Comparison of ENCODE assay signal across 23 cellular contexts in the genomic region with DNA sequence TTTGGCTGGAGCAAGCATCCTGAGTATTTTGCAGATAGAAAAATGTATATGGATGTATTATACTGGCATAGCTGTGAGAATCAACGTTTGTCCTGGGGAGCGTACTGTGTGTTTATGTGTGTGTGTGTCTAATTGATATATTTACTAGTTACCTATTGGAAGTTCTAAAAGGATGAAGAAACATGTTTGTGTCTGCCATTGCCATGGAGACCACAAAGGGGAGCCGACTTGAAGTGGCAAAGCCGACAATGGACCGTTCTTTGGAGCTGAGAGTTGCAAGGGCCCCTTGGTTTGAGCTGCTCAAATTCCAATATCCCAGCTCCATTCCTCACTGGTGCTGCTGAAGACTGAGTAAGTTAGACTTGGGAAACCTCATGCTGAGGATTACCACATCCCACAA. TPM values are rescaled to one million over a fixed set of nuclear protein-coding genes. Genes with fewer than 3 reads are reported as not detected.
"Had no signal": no experiment of that assay in that cellular context is flagged by ENCODE, and none has a peak within 500 bp of the region (broad histone marks: within the 10 kb centered on the region; RNA-seq: fewer than 3 reads in every experiment).

No MANE protein-coding gene starts in this region.

- H3K4me3 ChIP-seq: breast epithelium, colonic mucosa, dorsolateral prefrontal cortex, esophagus squamous epithelium, gastrocnemius medialis, transverse colon had no signal

- FAIRE-seq: urothelium cell line had no signal

- H3K9me3 ChIP-seq: colonic mucosa had no signal

- ATAC-seq: gastrocnemius medialis, WTC11 had no signal

- H3K27me3 ChIP-seq: breast epithelium, colonic mucosa, dorsolateral prefrontal cortex, esophagus squamous epithelium, gastrocnemius medialis, transverse colon had no signal

- DNase-seq: activated CD8-positive, alpha-beta memory T cell treated with anti-CD3 and anti-CD28 coated beads for 24 hours; activated naive CD4-positive, alpha-beta T cell treated with anti-CD3 and anti-CD28 coated beads for 36 hours; activated naive CD8-positive, alpha-beta T cell treated with anti-CD3 and anti-CD28 coated beads, Interleukin-2, amount 10 ng/mL, durations not matched to agents 7 days and 5 days; activated T-cell treated with anti-CD3 and anti-CD28 coated beads, Interleukin-2, amount 50 U/mL, for 48 hours; amniotic stem cell; colonic mucosa; dorsolateral prefrontal cortex; esophagus squamous epithelium; gastrocnemius medialis; hippocampal formation; retina; stimulated activated CD4-positive, alpha-beta T cell treated with anti-CD3 and anti-CD28 coated beads, Interleukin-2, amount 100 ng/mL, for 48 hours; stimulated activated CD8-positive, alpha-beta memory T cell treated with anti-CD3 and anti-CD28 coated beads, Interleukin-4, amount 100 ng/mL, for 48 hours; stimulated activated naive B cell treated with anti-CD40 and anti-IgM and Interleukin-4, amounts not matched to agents 10 μg/mL and 1 μg/mL and 100 μg/mL, for 72 hours; T-helper 9 cell; transverse colon had no signal

- H3K4me1 ChIP-seq: breast epithelium, colonic mucosa, esophagus squamous epithelium, gastrocnemius medialis, transverse colon had no signal

- H3K27ac ChIP-seq: breast epithelium, colonic mucosa, dorsolateral prefrontal cortex, esophagus squamous epithelium, gastrocnemius medialis, transverse colon had no signal

- H3K36me3 ChIP-seq: breast epithelium, colonic mucosa, esophagus squamous epithelium, gastrocnemius medialis, transverse colon had no signal

RNA-seq across cellular contexts. Expression of a gene that starts 14.3 kb away (rescaled TPM):
- total RNA-seq: activated naive CD4-positive, alpha-beta T cell treated with anti-CD3 and anti-CD28 coated beads for 36 hours; colonic mucosa; esophagus squamous epithelium; gastrocnemius medialis; myocyte; osteoblast; progenitor cell of endocrine pancreas; WTC11 had no signal
- polyA plus RNA-seq: liver had no signal
